In the genomic region with DNA sequence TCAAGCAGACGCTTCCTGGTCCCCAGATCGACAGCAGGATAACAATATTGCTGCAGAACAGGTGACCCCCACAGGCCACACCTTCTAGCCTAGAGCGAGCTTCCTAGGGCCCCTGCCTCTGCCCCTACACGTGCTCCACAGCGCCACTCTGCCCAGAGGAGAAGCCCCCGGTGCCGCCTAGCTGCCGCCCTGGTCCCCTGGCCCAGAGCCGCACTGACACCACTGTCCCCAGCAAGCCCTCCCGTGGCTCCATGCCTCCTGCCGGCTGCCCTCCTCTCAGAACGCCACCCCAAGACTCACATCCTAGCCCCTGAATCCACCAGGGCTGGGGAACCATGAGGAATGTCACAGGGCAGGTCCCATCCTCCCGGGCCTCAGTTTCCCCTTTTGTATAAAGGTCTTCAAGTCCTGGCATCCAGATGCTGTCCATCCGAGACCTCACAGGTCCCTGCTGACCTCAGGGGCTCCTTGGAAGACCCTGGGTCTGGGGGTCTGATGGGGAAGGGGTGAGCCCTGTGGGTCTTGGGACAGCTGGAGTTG, we compare ENCODE assay signal across 24 cellular contexts. TPM values are rescaled to one million over a fixed set of nuclear protein-coding genes. Genes with fewer than 3 reads are reported as not detected.
DNase-seq lines count a peak whose midpoint lies in the region; ATAC-seq and TF ChIP-seq lines count a peak whose summit lies in the region.
"Had no signal": no experiment of that assay in that cellular context is flagged by ENCODE, and none has a peak within 500 bp of the region (broad histone marks: within the 10 kb centered on the region; RNA-seq: fewer than 3 reads in every experiment).

No MANE protein-coding gene starts in this region.

- H3K4ac ChIP-seq in neuronal stem cell (ENCODE audit: low read length), result no peak overlapping the region

- H2AK5ac ChIP-seq in neuronal stem cell (ENCODE audit: low read depth, low read length), result peak overlapping the region; percentile 81

- H3K4me1 ChIP-seq in neuronal stem cell (ENCODE audit: control insufficient read depth in 2 of 2, insufficient read depth in 1 of 2, low read depth in 1 of 2, low read length in 2 of 2) (no peaks in the 10 kb centered on the region), tibial artery (no peaks in the 10 kb centered on the region)

- intact Hi-C loops in tibial artery (cut with DNase I; ENCODE audit: low total_unique reads), result no loop called here

- no CpG with 5 or more reads among the region's 14 CpGs for WGBS in neuronal stem cell (ENCODE audit: extremely low coverage in 2 of 2, insufficient read length in 2 of 2, insufficient replicate concordance in 1 of 2), 2 donors

- H3K27me3 ChIP-seq in neuronal stem cell (ENCODE audit: control insufficient read depth in 3 of 3, insufficient read depth in 3 of 3, low read depth in 1 of 3, low read length in 3 of 3) (no peaks in the 10 kb centered on the region), tibial artery (peaks cover 0 to 11% of the 10 kb centered on the region in 2 donors)
- H3K27me3 ChIP-seq: MG63, Peyer's patch had no signal

- H3K4me3 Mint-ChIP-seq in WTC11, result no peak overlapping the region
- H3K4me3 Mint-ChIP-seq: B cell; CD4-positive, alpha-beta T cell; IgD-negative memory B cell had no signal

- H3K9ac ChIP-seq in neuronal stem cell (ENCODE audit: low read depth, low read length, poor library complexity), result peak overlapping the region; percentile 30

- H2BK15ac ChIP-seq in neuronal stem cell (ENCODE audit: low read length), result peak overlapping the region; percentile 75

- peaks cover 20% of the 10 kb centered on the region for H3K9me3 Mint-ChIP-seq in WTC11

- H3K36me3 ChIP-seq in neuronal stem cell (replicated peaks in 1 of 2; ENCODE audit: control insufficient read depth in 2 of 2, insufficient read depth in 2 of 2, low read length in 2 of 2) (no peaks in the 10 kb centered on the region), tibial artery (peaks cover 0 to 17% (median 8%) of the 10 kb centered on the region in 3 donors)
- H3K36me3 ChIP-seq: MG63 had no signal

- TF ChIP-seq CTCF in WTC11 (IDR thresholded peaks at IDR 0.05) (no peak), tibial artery (IDR thresholded peaks at IDR 0.05) (no peak)

- peak overlapping the region; percentile 89 for H3K14ac ChIP-seq in neuronal stem cell (ENCODE audit: low read length)

- CTCF ChIA-PET in WTC11 (lab: Charles Lee), result interaction anchor here (0.6 to 2.1 kb wide), 7 partner anchors 8 to 152 kb away, joined by 3 to 14 read pairs (median 4); no protein-coding TSS in a partner anchor

- peaks cover 5% of the 10 kb centered on the region for H3K79me1 ChIP-seq in neuronal stem cell (ENCODE audit: low read depth, low read length)

- no peak overlapping the region for H2BK120ac ChIP-seq in neuronal stem cell (ENCODE audit: low read depth, low read length)

- H3K27me3 Mint-ChIP-seq in WTC11 (ENCODE audit: low read depth), result no peaks in the 10 kb centered on the region

- H3K27ac ChIP-seq in neuronal stem cell (replicated peaks; ENCODE audit: low read length), result no peak overlapping the region
- H3K27ac ChIP-seq in tibial artery, result no peak overlapping the region
- H3K27ac ChIP-seq: Peyer's patch had no signal

- no peak overlapping the region for H3K4me2 ChIP-seq in neuronal stem cell (ENCODE audit: insufficient read depth, low read length, poor library complexity, severe bottlenecking)

- H3K4me3 ChIP-seq in neuronal stem cell (ENCODE audit: low read length in 2 of 2), result no peak overlapping the region
- no peak overlapping the region for H3K4me3 ChIP-seq in tibial artery
- H3K4me3 ChIP-seq: MG63, Peyer's patch had no signal

- H3K36me3 Mint-ChIP-seq in WTC11, result peaks cover 21% of the 10 kb centered on the region
- H3K36me3 Mint-ChIP-seq: IgD-negative memory B cell had no signal

- no peak overlapping the region for H3K18ac ChIP-seq in neuronal stem cell (ENCODE audit: low read length)

- no peak overlapping the region for H4K8ac ChIP-seq in neuronal stem cell (ENCODE audit: low read depth, low read length)

- no peak overlapping the region for H3K27ac Mint-ChIP-seq in WTC11
- H3K27ac Mint-ChIP-seq: B cell; CD4-positive, alpha-beta T cell; IgD-negative memory B cell had no signal

- no peak overlapping the region for H3K23ac ChIP-seq in neuronal stem cell (ENCODE audit: low read depth, low read length, poor library complexity)

- no peak overlapping the region for H2AFZ ChIP-seq in neuronal stem cell (ENCODE audit: low read length)

- H4K91ac ChIP-seq in neuronal stem cell (ENCODE audit: low read depth, low read length, poor library complexity), result no peak overlapping the region

- H2BK12ac ChIP-seq in neuronal stem cell (ENCODE audit: low read length), result no peak overlapping the region

- no peaks in the 10 kb centered on the region for H3K4me1 Mint-ChIP-seq in WTC11
- H3K4me1 Mint-ChIP-seq: B cell had no signal

- POLR2A ChIA-PET in WTC11 (lab: Charles Lee), result no interaction called here

- peak; percentile 24 for DNase-seq in activated effector memory CD4-positive, alpha-beta T cell treated with anti-CD3 and anti-CD28 coated beads, Interleukin-2, amount 50 U/mL, for 16 hours
- DNase-seq in activated effector memory CD4-positive, alpha-beta T cell treated with Interleukin-2 at 50 U/mL for 16 hours, result no peak
- no peak for DNase-seq in WTC11 (ENCODE audit: low spot score)
- no peak for DNase-seq in neuronal stem cell (ENCODE audit: low spot score)
- DNase-seq in tibial artery, result peak; percentile 18 to 52
- DNase-seq in DMS79 (lab: John Stamatoyannopoulos, UW), result no peak
- no peak for DNase-seq in anterior cingulate cortex (lab: John Stamatoyannopoulos, UW)
- no peak for DNase-seq in AG08396 (ENCODE audit: low spot score)
- DNase-seq: 8988T; CD4-positive, alpha-beta T cell; EL; Kasumi-1; MG63; NCI-H1092 treated with DMSO at 0.1 percent for 48 hours; NCI-H146; NCI-H2029 treated with DMSO at 0.1 percent for 48 hours; NCI-H2171 treated with DMSO at 0.1 percent for 48 hours; NCI-H446 treated with DMSO at 0.1 percent for 48 hours; NCI-H69; NK-92 treated with Interleukin-12 subunit alpha and Interleukin-12 subunit beta, amount 100 ng/mL, for 24 hours; Right ventricle myocardium superior had no signal

- peak; percentile 82 for ATAC-seq in WTC11

- peak overlapping the region; percentile 66 for H2BK5ac ChIP-seq in neuronal stem cell (ENCODE audit: low read length)

- peaks cover 15 to 16% of the 10 kb centered on the region in 2 donors for H3K9me3 ChIP-seq in neuronal stem cell (replicated peaks in 1 of 2; ENCODE audit: control insufficient read depth in 2 of 2, insufficient read depth in 1 of 2, low read depth in 1 of 2, low read length in 2 of 2)
- H3K9me3 ChIP-seq in tibial artery, result peaks cover 5 to 23% (median 21%) of the 10 kb centered on the region in 3 donors
- H3K9me3 ChIP-seq: MG63 had no signal

TF ChIP-seq in WTC11, 78 proteins besides CTCF, POLR2A, EP300 and RAD21:
- TF ChIP-seq ZNF232 (CRISPR knock-in tag; IDR thresholded peaks at IDR 0.05), result no peak
- TF ChIP-seq, protein P1, sequence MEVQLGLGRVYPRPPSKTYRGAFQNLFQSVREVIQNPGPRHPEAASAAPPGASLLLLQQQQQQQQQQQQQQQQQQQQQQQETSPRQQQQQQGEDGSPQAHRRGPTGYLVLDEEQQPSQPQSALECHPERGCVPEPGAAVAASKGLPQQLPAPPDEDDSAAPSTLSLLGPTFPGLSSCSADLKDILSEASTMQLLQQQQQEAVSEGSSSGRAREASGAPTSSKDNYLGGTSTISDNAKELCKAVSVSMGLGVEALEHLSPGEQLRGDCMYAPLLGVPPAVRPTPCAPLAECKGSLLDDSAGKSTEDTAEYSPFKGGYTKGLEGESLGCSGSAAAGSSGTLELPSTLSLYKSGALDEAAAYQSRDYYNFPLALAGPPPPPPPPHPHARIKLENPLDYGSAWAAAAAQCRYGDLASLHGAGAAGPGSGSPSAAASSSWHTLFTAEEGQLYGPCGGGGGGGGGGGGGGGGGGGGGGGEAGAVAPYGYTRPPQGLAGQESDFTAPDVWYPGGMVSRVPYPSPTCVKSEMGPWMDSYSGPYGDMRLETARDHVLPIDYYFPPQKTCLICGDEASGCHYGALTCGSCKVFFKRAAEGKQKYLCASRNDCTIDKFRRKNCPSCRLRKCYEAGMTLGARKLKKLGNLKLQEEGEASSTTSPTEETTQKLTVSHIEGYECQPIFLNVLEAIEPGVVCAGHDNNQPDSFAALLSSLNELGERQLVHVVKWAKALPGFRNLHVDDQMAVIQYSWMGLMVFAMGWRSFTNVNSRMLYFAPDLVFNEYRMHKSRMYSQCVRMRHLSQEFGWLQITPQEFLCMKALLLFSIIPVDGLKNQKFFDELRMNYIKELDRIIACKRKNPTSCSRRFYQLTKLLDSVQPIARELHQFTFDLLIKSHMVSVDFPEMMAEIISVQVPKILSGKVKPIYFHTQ (CRISPR knock-in tag; IDR thresholded peaks at IDR 0.05), result no peak

RNA-seq across cellular contexts. Expression of a gene that starts 31.0 kb away (rescaled TPM):
- total RNA-seq in WTC11 (2021), result 10.6 to 12.2 TPM (median 11.8 TPM) in 3 replicates
- 5.2 TPM for polyA plus RNA-seq in neuronal stem cell (2013, experiment 1 of 2)
- polyA plus RNA-seq in neuronal stem cell (2013, experiment 2 of 2), result 4.9 TPM
- polyA plus RNA-seq: IgD-negative memory B cell had no signal

RNA-seq across cellular contexts. Expression of a gene that starts 43.6 kb away (rescaled TPM):
- total RNA-seq in WTC11 (2021), result 35.4 to 56.2 TPM (median 51.3 TPM) in 3 replicates
- 21.6 TPM for polyA plus RNA-seq in neuronal stem cell (2013, experiment 1 of 2)
- 21.9 TPM for polyA plus RNA-seq in neuronal stem cell (2013, experiment 2 of 2)

Comparison
In these comparisons a context has a peak if more than half of its experiments do, and no peak if none do; other contexts are left out.
1. DNase-seq: peak in activated effector memory CD4-positive, alpha-beta T cell treated with anti-CD3 and anti-CD28 coated beads, Interleukin-2, amount 50 U/mL, for 16 hours (single experiment) and tibial artery (2 of 2); none in activated effector memory CD4-positive, alpha-beta T cell treated with Interleukin-2 at 50 U/mL for 16 hours (single experiment), WTC11 (single experiment), neuronal stem cell (single experiment), DMS79 (single experiment), anterior cingulate cortex (0 of 58) and AG08396 (single experiment).